In the genomic region with DNA sequence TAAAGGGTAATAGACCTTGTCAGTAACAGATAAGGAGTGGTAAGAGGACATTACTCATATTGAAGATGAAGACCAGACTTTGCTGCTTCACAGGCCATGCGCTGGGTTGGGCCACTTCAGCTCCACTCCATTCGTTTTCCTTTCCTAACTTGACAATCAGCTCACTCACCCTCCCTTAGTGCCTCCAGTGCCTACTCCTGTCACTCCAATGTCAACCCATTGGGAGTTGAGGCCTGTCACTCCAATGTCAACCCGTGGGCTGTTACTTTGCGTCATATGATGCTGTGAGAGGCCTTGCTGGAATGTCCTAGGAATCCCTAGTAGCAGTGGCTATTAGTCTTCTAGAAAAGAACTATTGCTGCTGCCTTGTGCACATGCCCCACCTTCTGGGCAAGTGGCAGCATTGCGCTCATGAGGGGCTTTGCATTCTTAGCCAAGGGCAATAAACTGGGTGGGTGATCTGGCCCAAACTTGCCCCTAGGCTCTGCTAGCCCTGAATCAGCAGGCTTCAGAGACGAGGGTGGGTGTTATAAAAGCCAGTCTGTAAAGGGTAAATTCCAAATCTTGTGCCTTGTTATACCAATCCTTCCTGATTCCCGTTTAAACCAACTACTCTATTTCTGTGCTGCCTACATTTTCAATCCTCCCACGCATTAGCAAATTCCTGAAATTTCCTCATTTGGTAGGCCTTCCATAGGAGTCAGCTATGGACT, we compare ENCODE assay signal across 1 cellular context.
A peak's percentile ranks its signal among the peaks of the same experiment; 100 is the strongest.
TF ChIP-seq lines count a peak whose summit lies in the region.

No MANE protein-coding gene starts in this region.

TF ChIP-seq in HepG2, 621 proteins besides CTCF, POLR2A, EP300 and RAD21 (continued from another document):
- TF ChIP-seq, protein P1, sequence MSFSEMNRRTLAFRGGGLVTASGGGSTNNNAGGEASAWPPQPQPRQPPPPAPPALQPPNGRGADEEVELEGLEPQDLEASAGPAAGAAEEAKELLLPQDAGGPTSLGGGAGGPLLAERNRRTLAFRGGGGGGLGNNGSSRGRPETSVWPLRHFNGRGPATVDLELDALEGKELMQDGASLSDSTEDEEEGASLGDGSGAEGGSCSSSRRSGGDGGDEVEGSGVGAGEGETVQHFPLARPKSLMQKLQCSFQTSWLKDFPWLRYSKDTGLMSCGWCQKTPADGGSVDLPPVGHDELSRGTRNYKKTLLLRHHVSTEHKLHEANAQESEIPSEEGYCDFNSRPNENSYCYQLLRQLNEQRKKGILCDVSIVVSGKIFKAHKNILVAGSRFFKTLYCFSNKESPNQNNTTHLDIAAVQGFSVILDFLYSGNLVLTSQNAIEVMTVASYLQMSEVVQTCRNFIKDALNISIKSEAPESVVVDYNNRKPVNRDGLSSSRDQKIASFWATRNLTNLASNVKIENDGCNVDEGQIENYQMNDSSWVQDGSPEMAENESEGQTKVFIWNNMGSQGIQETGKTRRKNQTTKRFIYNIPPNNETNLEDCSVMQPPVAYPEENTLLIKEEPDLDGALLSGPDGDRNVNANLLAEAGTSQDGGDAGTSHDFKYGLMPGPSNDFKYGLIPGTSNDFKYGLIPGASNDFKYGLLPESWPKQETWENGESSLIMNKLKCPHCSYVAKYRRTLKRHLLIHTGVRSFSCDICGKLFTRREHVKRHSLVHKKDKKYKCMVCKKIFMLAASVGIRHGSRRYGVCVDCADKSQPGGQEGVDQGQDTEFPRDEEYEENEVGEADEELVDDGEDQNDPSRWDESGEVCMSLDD (CRISPR knock-in tag; IDR thresholded peaks at IDR 0.05; ENCODE audit: borderline replicate concordance), result no peak
- TF ChIP-seq XRCC5 (optimal IDR thresholded peaks at IDR 0.05; ENCODE audit: low read length) (peak; percentile 54), SP4 (CRISPR knock-in tag; IDR thresholded peaks at IDR 0.05) (no peak), DNMT3B (CRISPR knock-in tag; conservative IDR thresholded peaks at IDR 0.05) (no peak), FOXJ3 (CRISPR knock-in tag; IDR thresholded peaks at IDR 0.05; ENCODE audit: borderline replicate concordance) (no peak), ERF (CRISPR knock-in tag; IDR thresholded peaks at IDR 0.05) (no peak), NFE2L1 (CRISPR knock-in tag; IDR thresholded peaks at IDR 0.05; ENCODE audit: borderline replicate concordance) (no peak), LCORL (IDR thresholded peaks at IDR 0.05) (no peak), LCORL (CRISPR knock-in tag; IDR thresholded peaks at IDR 0.05) (no peak), TEAD3 (CRISPR knock-in tag; optimal IDR thresholded peaks at IDR 0.05; ENCODE audit: borderline replicate concordance) (peak; percentile 48), SRSF9 (IDR thresholded peaks at IDR 0.05; ENCODE audit: borderline replicate concordance, insufficient read depth, low read depth, low read length, poor library complexity, severe bottlenecking) (no peak), HOXA5 (CRISPR knock-in tag; IDR thresholded peaks at IDR 0.05) (no peak), PHF20 (CRISPR knock-in tag; IDR thresholded peaks at IDR 0.05) (0 out of 2 replicates have a peak, but pooled peaks have one; percentile 28), SMC3 (IDR thresholded peaks at IDR 0.05; ENCODE audit: low read length) (peak; percentile 55), KDM1A (CRISPR knock-in tag; IDR thresholded peaks at IDR 0.05) (no peak), ZNF792 (CRISPR knock-in tag; IDR thresholded peaks at IDR 0.05) (no peak), ZBTB3 (CRISPR knock-in tag; IDR thresholded peaks at IDR 0.05; ENCODE audit: borderline replicate concordance, low read depth) (no peak), ZNF180 (CRISPR knock-in tag; IDR thresholded peaks at IDR 0.05; ENCODE audit: borderline replicate concordance, low read depth) (no peak), ZNF10 (CRISPR knock-in tag; IDR thresholded peaks at IDR 0.05; ENCODE audit: borderline replicate concordance, low read depth) (no peak), MIER2 (CRISPR knock-in tag; IDR thresholded peaks at IDR 0.05) (no peak), HHEX (CRISPR knock-in tag; IDR thresholded peaks at IDR 0.05) (no peak), ZNF605 (CRISPR knock-in tag; IDR thresholded peaks at IDR 0.05) (peak; percentile 46; the same call in 1 of the 2 replicates), ZNF782 (CRISPR knock-in tag; IDR thresholded peaks at IDR 0.05; ENCODE audit: borderline replicate concordance) (no peak), FOSL1 (CRISPR knock-in tag; IDR thresholded peaks at IDR 0.05; ENCODE audit: borderline replicate concordance) (no peak), MAF1 (CRISPR knock-in tag; IDR thresholded peaks at IDR 0.05; ENCODE audit: borderline replicate concordance) (no peak), ZBTB20 (CRISPR knock-in tag; IDR thresholded peaks at IDR 0.05; ENCODE audit: borderline replicate concordance, low read depth) (no peak)
- TF ChIP-seq, protein P2, sequence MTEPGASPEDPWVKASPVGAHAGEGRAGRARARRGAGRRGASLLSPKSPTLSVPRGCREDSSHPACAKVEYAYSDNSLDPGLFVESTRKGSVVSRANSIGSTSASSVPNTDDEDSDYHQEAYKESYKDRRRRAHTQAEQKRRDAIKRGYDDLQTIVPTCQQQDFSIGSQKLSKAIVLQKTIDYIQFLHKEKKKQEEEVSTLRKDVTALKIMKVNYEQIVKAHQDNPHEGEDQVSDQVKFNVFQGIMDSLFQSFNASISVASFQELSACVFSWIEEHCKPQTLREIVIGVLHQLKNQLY (CRISPR knock-in tag; IDR thresholded peaks at IDR 0.05), result no peak
- TF ChIP-seq, protein P3, sequence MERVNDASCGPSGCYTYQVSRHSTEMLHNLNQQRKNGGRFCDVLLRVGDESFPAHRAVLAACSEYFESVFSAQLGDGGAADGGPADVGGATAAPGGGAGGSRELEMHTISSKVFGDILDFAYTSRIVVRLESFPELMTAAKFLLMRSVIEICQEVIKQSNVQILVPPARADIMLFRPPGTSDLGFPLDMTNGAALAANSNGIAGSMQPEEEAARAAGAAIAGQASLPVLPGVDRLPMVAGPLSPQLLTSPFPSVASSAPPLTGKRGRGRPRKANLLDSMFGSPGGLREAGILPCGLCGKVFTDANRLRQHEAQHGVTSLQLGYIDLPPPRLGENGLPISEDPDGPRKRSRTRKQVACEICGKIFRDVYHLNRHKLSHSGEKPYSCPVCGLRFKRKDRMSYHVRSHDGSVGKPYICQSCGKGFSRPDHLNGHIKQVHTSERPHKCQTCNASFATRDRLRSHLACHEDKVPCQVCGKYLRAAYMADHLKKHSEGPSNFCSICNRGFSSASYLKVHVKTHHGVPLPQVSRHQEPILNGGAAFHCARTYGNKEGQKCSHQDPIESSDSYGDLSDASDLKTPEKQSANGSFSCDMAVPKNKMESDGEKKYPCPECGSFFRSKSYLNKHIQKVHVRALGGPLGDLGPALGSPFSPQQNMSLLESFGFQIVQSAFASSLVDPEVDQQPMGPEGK (CRISPR knock-in tag; IDR thresholded peaks at IDR 0.05), result no peak
- TF ChIP-seq, protein P4, sequence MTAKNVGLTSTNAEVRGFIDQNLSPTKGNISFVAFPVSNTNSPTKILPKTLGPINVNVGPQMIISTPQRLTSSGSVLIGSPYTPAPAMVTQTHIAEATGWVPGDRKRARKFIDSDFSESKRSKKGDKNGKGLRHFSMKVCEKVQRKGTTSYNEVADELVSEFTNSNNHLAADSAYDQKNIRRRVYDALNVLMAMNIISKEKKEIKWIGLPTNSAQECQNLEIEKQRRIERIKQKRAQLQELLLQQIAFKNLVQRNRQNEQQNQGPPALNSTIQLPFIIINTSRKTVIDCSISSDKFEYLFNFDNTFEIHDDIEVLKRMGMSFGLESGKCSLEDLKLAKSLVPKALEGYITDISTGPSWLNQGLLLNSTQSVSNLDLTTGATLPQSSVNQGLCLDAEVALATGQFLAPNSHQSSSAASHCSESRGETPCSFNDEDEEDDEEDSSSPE (CRISPR knock-in tag; IDR thresholded peaks at IDR 0.05), result no peak
- TF ChIP-seq, protein P5, sequence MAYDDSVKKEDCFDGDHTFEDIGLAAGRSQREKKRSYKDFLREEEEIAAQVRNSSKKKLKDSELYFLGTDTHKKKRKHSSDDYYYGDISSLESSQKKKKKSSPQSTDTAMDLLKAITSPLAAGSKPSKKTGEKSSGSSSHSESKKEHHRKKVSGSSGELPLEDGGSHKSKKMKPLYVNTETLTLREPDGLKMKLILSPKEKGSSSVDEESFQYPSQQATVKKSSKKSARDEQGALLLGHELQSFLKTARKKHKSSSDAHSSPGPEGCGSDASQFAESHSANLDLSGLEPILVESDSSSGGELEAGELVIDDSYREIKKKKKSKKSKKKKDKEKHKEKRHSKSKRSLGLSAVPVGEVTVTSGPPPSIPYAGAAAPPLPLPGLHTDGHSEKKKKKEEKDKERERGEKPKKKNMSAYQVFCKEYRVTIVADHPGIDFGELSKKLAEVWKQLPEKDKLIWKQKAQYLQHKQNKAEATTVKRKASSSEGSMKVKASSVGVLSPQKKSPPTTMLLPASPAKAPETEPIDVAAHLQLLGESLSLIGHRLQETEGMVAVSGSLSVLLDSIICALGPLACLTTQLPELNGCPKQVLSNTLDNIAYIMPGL (CRISPR knock-in tag; IDR thresholded peaks at IDR 0.05; ENCODE audit: borderline replicate concordance in 1 of 2, low read depth in 1 of 2), result 0 out of 4 replicates have a peak, but pooled peaks of 1 of the 2 experiments have one; percentile 27
- TF ChIP-seq, protein P6, sequence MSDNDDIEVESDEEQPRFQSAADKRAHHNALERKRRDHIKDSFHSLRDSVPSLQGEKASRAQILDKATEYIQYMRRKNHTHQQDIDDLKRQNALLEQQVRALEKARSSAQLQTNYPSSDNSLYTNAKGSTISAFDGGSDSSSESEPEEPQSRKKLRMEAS (IDR thresholded peaks at IDR 0.05), result 0 out of 2 replicates have a peak, but pooled peaks have one; percentile 33
- TF ChIP-seq, protein P7, sequence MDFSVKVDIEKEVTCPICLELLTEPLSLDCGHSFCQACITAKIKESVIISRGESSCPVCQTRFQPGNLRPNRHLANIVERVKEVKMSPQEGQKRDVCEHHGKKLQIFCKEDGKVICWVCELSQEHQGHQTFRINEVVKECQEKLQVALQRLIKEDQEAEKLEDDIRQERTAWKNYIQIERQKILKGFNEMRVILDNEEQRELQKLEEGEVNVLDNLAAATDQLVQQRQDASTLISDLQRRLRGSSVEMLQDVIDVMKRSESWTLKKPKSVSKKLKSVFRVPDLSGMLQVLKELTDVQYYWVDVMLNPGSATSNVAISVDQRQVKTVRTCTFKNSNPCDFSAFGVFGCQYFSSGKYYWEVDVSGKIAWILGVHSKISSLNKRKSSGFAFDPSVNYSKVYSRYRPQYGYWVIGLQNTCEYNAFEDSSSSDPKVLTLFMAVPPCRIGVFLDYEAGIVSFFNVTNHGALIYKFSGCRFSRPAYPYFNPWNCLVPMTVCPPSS (IDR thresholded peaks at IDR 0.05), result no peak
- TF ChIP-seq, protein P8, sequence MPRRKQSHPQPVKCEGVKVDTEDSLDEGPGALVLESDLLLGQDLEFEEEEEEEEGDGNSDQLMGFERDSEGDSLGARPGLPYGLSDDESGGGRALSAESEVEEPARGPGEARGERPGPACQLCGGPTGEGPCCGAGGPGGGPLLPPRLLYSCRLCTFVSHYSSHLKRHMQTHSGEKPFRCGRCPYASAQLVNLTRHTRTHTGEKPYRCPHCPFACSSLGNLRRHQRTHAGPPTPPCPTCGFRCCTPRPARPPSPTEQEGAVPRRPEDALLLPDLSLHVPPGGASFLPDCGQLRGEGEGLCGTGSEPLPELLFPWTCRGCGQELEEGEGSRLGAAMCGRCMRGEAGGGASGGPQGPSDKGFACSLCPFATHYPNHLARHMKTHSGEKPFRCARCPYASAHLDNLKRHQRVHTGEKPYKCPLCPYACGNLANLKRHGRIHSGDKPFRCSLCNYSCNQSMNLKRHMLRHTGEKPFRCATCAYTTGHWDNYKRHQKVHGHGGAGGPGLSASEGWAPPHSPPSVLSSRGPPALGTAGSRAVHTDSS (CRISPR knock-in tag; conservative IDR thresholded peaks at IDR 0.05), result no peak
